27 cellular contexts compared by ENCODE assay signal in genomic region chr10:3113343-3113720, GRCh38.
"Had no signal": no experiment of that assay in that cellular context is flagged by ENCODE, and none has a peak within 500 bp of the region (broad histone marks: within the 10 kb centered on the region; RNA-seq: fewer than 3 reads in every experiment).

No MANE protein-coding gene starts in this region.

- H3K27me3 ChIP-seq: colonic mucosa, gastrocnemius medialis, neutrophil, right atrium auricular region, stomach, tibial artery had no signal

- H3K9me3 ChIP-seq: colonic mucosa, gastrocnemius medialis, neutrophil, prostate gland, right atrium auricular region, stomach, tibial artery had no signal

- H3K4me3 ChIP-seq: colonic mucosa, gastrocnemius medialis, lung, prostate gland, right atrium auricular region, smooth muscle cell, stomach, tibial artery had no signal

- H2AFZ ChIP-seq: parathyroid adenoma had no signal

- DNase-seq: colonic mucosa; effector CD8-positive, alpha-beta T cell; endodermal cell; foreskin fibroblast; gastrocnemius medialis; head of caudate nucleus; kidney glomerular epithelial cell; left colon; left ventricle myocardium superior; natural killer cell; stimulated activated CD4-positive, alpha-beta T cell treated with anti-CD3 and anti-CD28 coated beads, Interleukin-12 subunit alpha, Interleukin-12 subunit beta, amount 100 ng/mL, for 4 hours; stimulated activated CD4-positive, alpha-beta T cell treated with anti-CD3 and anti-CD28 coated beads, Interleukin-1b, Interleukin-23, amount 100 ng/mL, for 48 hours; stimulated activated CD4-positive, alpha-beta T cell treated with anti-CD3 and anti-CD28 coated beads, Interleukin-4, amount 100 ng/mL, for 1 hour; stimulated activated CD8-positive, alpha-beta memory T cell treated with anti-CD3 and anti-CD28 coated beads, Interleukin-4, amount 100 ng/mL, for 48 hours; stimulated activated naive CD4-positive, alpha-beta T cell treated with Interleukin-2 at 50 U/mL for 16 hours; stomach; tibial artery had no signal

- H3K36me3 ChIP-seq: neutrophil had no signal

- FAIRE-seq: islet of Langerhans had no signal

- H3K4me1 ChIP-seq: colonic mucosa, parathyroid adenoma, prostate gland, stomach had no signal

- H3K27ac ChIP-seq: colonic mucosa, epithelial cell of prostate, gastrocnemius medialis, neutrophil, parathyroid adenoma, prostate gland, right atrium auricular region, stomach, tibial artery had no signal

- H3K79me2 ChIP-seq: parathyroid adenoma had no signal

- H3K9ac ChIP-seq: parathyroid adenoma had no signal

- H3K4me2 ChIP-seq: smooth muscle cell had no signal

- ATAC-seq: esophagus mucosa, gastrocnemius medialis, left colon, left ventricle myocardium superior, natural killer cell, sciatic nerve had no signal
